Comparison of ENCODE assay signal across 4 cellular contexts in genomic region chr9:41738681-41739080, GRCh38.
DNase-seq lines count a peak whose midpoint lies in the region; FAIRE-seq and TF ChIP-seq lines count a peak whose summit lies in the region.
"Not testable (repeated sequence)": the region's sequence is repeated elsewhere in the genome, so short reads cannot be mapped to it uniquely, and the experiment has no call there.

No MANE protein-coding gene starts in this region.

- H4K20me1 ChIP-seq in Karpas-422 (ENCODE audit: insufficient read depth, low read depth, low read length), result not testable (repeated sequence)

- H3K27me3 ChIP-seq in Karpas-422 (ENCODE audit: low read length), result not testable (repeated sequence)

- H3K4me2 ChIP-seq in Karpas-422 (ENCODE audit: low read depth, low read length, poor library complexity, severe bottlenecking), result not testable (repeated sequence)

- not testable (repeated sequence) for H3K9me3 ChIP-seq in Karpas-422 (ENCODE audit: low read length); kidney (ENCODE audit: control insufficient read depth in 1 of 2, low read length in 2 of 2)

- not testable (repeated sequence) for H3K36me3 ChIP-seq in Karpas-422 (ENCODE audit: insufficient read depth, low read length); kidney (ENCODE audit: control insufficient read depth in 1 of 2, insufficient read depth in 2 of 2, low read length in 2 of 2)

- not testable (repeated sequence) for FAIRE-seq in kidney (lab: Jason Lieb, UNC)

- intact Hi-C loops in kidney (cut with DNase I); posterior vena cava (cut with DNase I): not testable (repeated sequence)

- H2AFZ ChIP-seq in Karpas-422 (ENCODE audit: low read length), result not testable (repeated sequence)

- not testable (repeated sequence) for TF ChIP-seq CTCF in kidney (IDR thresholded peaks at IDR 0.05; ENCODE audit: borderline replicate concordance, extremely low read depth, insufficient read depth)

- not testable (repeated sequence) for H3K9me2 ChIP-seq in Karpas-422 (replicated peaks; ENCODE audit: insufficient read depth, low read length)

- not testable (repeated sequence) for H3K4me1 ChIP-seq in Karpas-422 (ENCODE audit: low read length); kidney (ENCODE audit: control insufficient read depth in 1 of 2, insufficient read depth in 1 of 2, low read depth in 1 of 2, low read length in 2 of 2)

- not testable (repeated sequence) for H3K4me3 ChIP-seq in Karpas-422 (ENCODE audit: low read length); kidney (ENCODE audit: low read length in 2 of 2)

- H3K27ac ChIP-seq in Karpas-422 (ENCODE audit: low read length); kidney (ENCODE audit: low read depth in 2 of 2, low read length in 2 of 2): not testable (repeated sequence)

- not testable (repeated sequence) for H3K79me2 ChIP-seq in Karpas-422 (ENCODE audit: low read length)

- H3K9ac ChIP-seq in Karpas-422 (ENCODE audit: low read length); kidney (ENCODE audit: low read length in 2 of 2): not testable (repeated sequence)

- peak; percentile 25 for DNase-seq in Karpas-422
- peak; percentile 8 for DNase-seq in ecto neural progenitor cell (ENCODE audit: low spot score)
- peak; percentile 11 for DNase-seq in kidney
- peak; percentile 22 for DNase-seq in posterior vena cava (ENCODE audit: low spot score)
